Comparison of ENCODE assay signal across 1 cellular context in the genomic region with DNA sequence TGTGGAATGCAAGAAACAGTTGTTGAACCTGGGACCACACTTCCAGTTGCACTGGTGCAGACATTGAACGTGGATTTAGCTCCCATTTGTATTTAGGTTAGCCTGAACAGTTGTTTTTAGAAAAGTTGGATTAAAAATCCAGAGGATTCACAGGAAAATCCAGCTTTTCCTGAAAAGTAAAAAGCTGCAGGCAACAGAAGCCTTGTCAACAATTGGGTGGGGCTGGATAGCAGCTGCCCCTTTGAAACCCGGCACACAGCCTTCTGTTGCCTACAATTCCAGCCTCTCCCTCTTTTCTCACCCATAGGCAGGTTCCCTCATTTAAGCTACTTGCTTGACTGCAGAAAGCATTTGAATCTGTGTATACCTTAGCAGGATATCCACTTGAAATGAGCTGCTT.
TF ChIP-seq lines count a peak whose summit lies in the region.

No MANE protein-coding gene starts in this region.

TF ChIP-seq in HepG2, 621 proteins besides CTCF, POLR2A, EP300 and RAD21 (continued from another document):
- TF ChIP-seq CEBPZ (IDR thresholded peaks at IDR 0.05; ENCODE audit: low read length) (no peak), STAG1 (CRISPR knock-in tag; IDR thresholded peaks at IDR 0.05) (no peak), MYC (CRISPR knock-in tag; IDR thresholded peaks at IDR 0.05; ENCODE audit: borderline replicate concordance) (no peak), ZNF33A (CRISPR knock-in tag; IDR thresholded peaks at IDR 0.05; ENCODE audit: borderline replicate concordance) (no peak), ZXDC (CRISPR knock-in tag; IDR thresholded peaks at IDR 0.05) (no peak), NCOA2 (CRISPR knock-in tag; IDR thresholded peaks at IDR 0.05) (no peak), MTF1 (CRISPR knock-in tag; IDR thresholded peaks at IDR 0.05) (no peak)
- TF ChIP-seq, protein P1, sequence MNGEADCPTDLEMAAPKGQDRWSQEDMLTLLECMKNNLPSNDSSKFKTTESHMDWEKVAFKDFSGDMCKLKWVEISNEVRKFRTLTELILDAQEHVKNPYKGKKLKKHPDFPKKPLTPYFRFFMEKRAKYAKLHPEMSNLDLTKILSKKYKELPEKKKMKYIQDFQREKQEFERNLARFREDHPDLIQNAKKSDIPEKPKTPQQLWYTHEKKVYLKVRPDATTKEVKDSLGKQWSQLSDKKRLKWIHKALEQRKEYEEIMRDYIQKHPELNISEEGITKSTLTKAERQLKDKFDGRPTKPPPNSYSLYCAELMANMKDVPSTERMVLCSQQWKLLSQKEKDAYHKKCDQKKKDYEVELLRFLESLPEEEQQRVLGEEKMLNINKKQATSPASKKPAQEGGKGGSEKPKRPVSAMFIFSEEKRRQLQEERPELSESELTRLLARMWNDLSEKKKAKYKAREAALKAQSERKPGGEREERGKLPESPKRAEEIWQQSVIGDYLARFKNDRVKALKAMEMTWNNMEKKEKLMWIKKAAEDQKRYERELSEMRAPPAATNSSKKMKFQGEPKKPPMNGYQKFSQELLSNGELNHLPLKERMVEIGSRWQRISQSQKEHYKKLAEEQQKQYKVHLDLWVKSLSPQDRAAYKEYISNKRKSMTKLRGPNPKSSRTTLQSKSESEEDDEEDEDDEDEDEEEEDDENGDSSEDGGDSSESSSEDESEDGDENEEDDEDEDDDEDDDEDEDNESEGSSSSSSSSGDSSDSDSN (CRISPR knock-in tag; IDR thresholded peaks at IDR 0.05), result no peak
TF ChIP-seq in HepG2: peak in this region for 0.
